ENCODE assay signal across 9 cellular contexts in the genomic region with DNA sequence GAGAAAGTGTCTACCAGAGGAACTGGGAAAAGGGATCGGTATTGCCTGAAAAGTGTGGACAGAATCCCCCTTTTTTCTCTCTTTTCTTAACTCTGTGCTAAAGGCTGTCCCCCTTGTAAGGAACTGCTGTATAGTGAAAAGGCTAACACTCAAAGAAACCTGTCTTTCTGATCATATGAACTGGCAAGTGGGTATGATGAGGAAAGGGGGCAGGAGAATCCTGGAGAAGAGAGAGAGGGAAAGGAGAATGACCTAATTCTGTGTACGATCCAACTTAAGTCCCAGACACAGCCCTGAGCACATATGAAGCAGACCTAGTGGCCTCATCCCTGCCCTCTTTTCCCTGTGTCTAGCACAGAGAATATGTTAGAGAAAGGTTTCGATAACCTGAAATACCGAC. TPM values are rescaled to one million over a fixed set of nuclear protein-coding genes. Genes with fewer than 3 reads are reported as not detected.
DNase-seq lines count a peak whose midpoint lies in the region; ATAC-seq and TF ChIP-seq lines count a peak whose summit lies in the region.
"Had no signal": no experiment of that assay in that cellular context is flagged by ENCODE, and none has a peak within 500 bp of the region (broad histone marks: within the 10 kb centered on the region; RNA-seq: fewer than 3 reads in every experiment).

No MANE protein-coding gene starts in this region.

- H3K9ac ChIP-seq in neural progenitor cell = no peak overlapping the region

- H3K9me3 Mint-ChIP-seq in Calu3 (ENCODE audit: low read depth, unreplicated experiment) (no peaks in the 10 kb centered on the region), neural progenitor cell (no peaks in the 10 kb centered on the region)
- H3K9me3 Mint-ChIP-seq in activated naive CD8-positive, alpha-beta T cell treated with anti-CD3 and anti-CD28 coated beads for 36 hours = no peaks in the 10 kb centered on the region

- H3K4me3 Mint-ChIP-seq in Calu3 (ENCODE audit: low read depth, unreplicated experiment) (peak overlapping the region; percentile 69), neural progenitor cell (peak overlapping the region; percentile 82)
- peak overlapping the region; percentile 96 for H3K4me3 Mint-ChIP-seq in activated naive CD8-positive, alpha-beta T cell treated with anti-CD3 and anti-CD28 coated beads for 36 hours

- CTCF ChIA-PET in Calu3 (lab: Charles Lee) = interaction anchor here (0.9 to 2.9 kb wide), 9 partner anchors 17 to 301 kb away, joined by 3 to 18 read pairs (median 7); partner anchors contain the start of gene HMGCR

- no peaks in the 10 kb centered on the region for H3K36me3 ChIP-seq in neural progenitor cell

- H3K4me1 Mint-ChIP-seq in Calu3 (ENCODE audit: low read depth, unreplicated experiment) (peaks cover 28% of the 10 kb centered on the region), neural progenitor cell (peaks cover 19% of the 10 kb centered on the region)
- H3K4me1 Mint-ChIP-seq in activated naive CD8-positive, alpha-beta T cell treated with anti-CD3 and anti-CD28 coated beads for 36 hours = peaks cover 16% of the 10 kb centered on the region

- H3K36me3 Mint-ChIP-seq in Calu3 (ENCODE audit: insufficient read depth, unreplicated experiment) (peaks cover 16% of the 10 kb centered on the region), neural progenitor cell (no peaks in the 10 kb centered on the region)
- peaks cover 1% of the 10 kb centered on the region for H3K36me3 Mint-ChIP-seq in activated naive CD8-positive, alpha-beta T cell treated with anti-CD3 and anti-CD28 coated beads for 36 hours

- H3K4me2 ChIP-seq in neural progenitor cell = peak overlapping the region; percentile 84

- no peaks in the 10 kb centered on the region for H3K79me2 ChIP-seq in neural progenitor cell (ENCODE audit: low read depth)

- DNase-seq in Calu3 (no peak), HK-2 (ENCODE audit: unreplicated experiment) (peak; percentile 2), neural progenitor cell (ENCODE audit: low spot score) (no peak), NCI-H1417 treated with DMSO at 0.1 percent for 48 hours (lab: John Stamatoyannopoulos, UW) (no peak), AML-193 (lab: John Stamatoyannopoulos, UW) (no peak)
- DNase-seq in activated naive CD8-positive, alpha-beta T cell treated with anti-CD3 and anti-CD28 coated beads for 36 hours = no peak
- DNase-seq: GDM1 had no signal

- no TSS peak for BruUV-seq in Calu3 (replicated peaks; lab: Mats Ljungman, UMichigan)

- no peak for ATAC-seq in GM19328 (IDR thresholded peaks at IDR 0.05; ENCODE audit: unreplicated experiment)

- no peak overlapping the region for H3K27ac ChIP-seq in neural progenitor cell

- intact Hi-C loops in Calu3 (cut with micrococcal nuclease; ENCODE audit: unreplicated experiment) = loop anchor here (2.0 to 10.0 kb wide), 4 partner anchors 29 to 301 kb away; partner anchors contain the start of genes GCNT4 and HMGCR

- H3K27ac Mint-ChIP-seq in Calu3 (ENCODE audit: unreplicated experiment) (peak overlapping the region; percentile 81), neural progenitor cell (peak overlapping the region; percentile 69)
- peak overlapping the region; percentile 100 for H3K27ac Mint-ChIP-seq in activated naive CD8-positive, alpha-beta T cell treated with anti-CD3 and anti-CD28 coated beads for 36 hours

- H3K9me3 ChIP-seq in neural progenitor cell (ENCODE audit: low read depth) = no peaks in the 10 kb centered on the region

- H3K27me3 Mint-ChIP-seq in Calu3 (ENCODE audit: unreplicated experiment) = no peaks in the 10 kb centered on the region
- H3K27me3 Mint-ChIP-seq in activated naive CD8-positive, alpha-beta T cell treated with anti-CD3 and anti-CD28 coated beads for 36 hours = no peaks in the 10 kb centered on the region
- H3K27me3 Mint-ChIP-seq in neural progenitor cell (ENCODE audit: insufficient read depth, low read depth) = peaks cover 3% of the 10 kb centered on the region

- no peaks in the 10 kb centered on the region for H4K20me1 ChIP-seq in neural progenitor cell (ENCODE audit: low read depth)

- TF ChIP-seq CTCF in Calu3 (IDR thresholded peaks at IDR 0.05; ENCODE audit: unreplicated experiment) (no peak), neural progenitor cell (IDR thresholded peaks at IDR 0.05) (no peak)

- peaks cover 13% of the 10 kb centered on the region for H3K4me1 ChIP-seq in neural progenitor cell

- H3F3A ChIP-seq in neural progenitor cell (ENCODE audit: low read depth) = no peaks in the 10 kb centered on the region

- peak overlapping the region; percentile 86 for H2AFZ ChIP-seq in neural progenitor cell (replicated peaks)

- H3K27me3 ChIP-seq in neural progenitor cell = no peaks in the 10 kb centered on the region

- no peak overlapping the region for H3K4me3 ChIP-seq in neural progenitor cell

RNA-seq across cellular contexts. Expression of gene ANKRD31, which starts 1.0 kb away (rescaled TPM):
- 1.5 and 1.7 TPM in 2 replicates for total RNA-seq in Calu3 (2022)
- under 1 TPM; 0.76 to 0.99 TPM for total RNA-seq in activated naive CD8-positive, alpha-beta T cell treated with anti-CD3 and anti-CD28 coated beads for 36 hours
- 0.74 and 0.75 TPM in 2 replicates for total RNA-seq in neural progenitor cell (ENCODE audit: low replicate concordance)
- total RNA-seq: left ventricle myocardium superior had no signal
